Comparison of ENCODE assay signal across 8 cellular contexts in genomic region chr15:33194237-33194636, GRCh38. TPM values are rescaled to one million over a fixed set of nuclear protein-coding genes. Genes with fewer than 3 reads are reported as not detected.
A peak's percentile ranks its signal among the peaks of the same experiment; 100 is the strongest.
DNase-seq lines count a peak whose midpoint lies in the region; ATAC-seq, FAIRE-seq and TF ChIP-seq lines count a peak whose summit lies in the region.

No MANE protein-coding gene starts in this region.

- no peak overlapping the region for H3K27ac Mint-ChIP-seq in neural crest cell (ENCODE audit: unreplicated experiment)

- H3K36me3 Mint-ChIP-seq in neural crest cell (ENCODE audit: low read depth), result no peaks in the 10 kb centered on the region

- H3K4me1 Mint-ChIP-seq in neural crest cell, result peaks cover 12% of the 10 kb centered on the region

- ATAC-seq in HG03469 (IDR thresholded peaks at IDR 0.05; ENCODE audit: unreplicated experiment) (no peak), HG03457 (IDR thresholded peaks at IDR 0.05; ENCODE audit: unreplicated experiment) (no peak)

- H3K27me3 ChIP-seq in BJ (ENCODE audit: control insufficient read depth, insufficient read depth, low read length) (peaks cover 7% of the 10 kb centered on the region), MG63 (peaks cover 5% of the 10 kb centered on the region; the same call in 1 of the 2 replicates)

- TF ChIP-seq CTCF in BJ (IDR thresholded peaks at IDR 0.05; ENCODE audit: insufficient read depth, low read depth, low read length) (no peak), neural crest cell (conservative IDR thresholded peaks at IDR 0.05) (no peak)

- FAIRE-seq in urothelium cell line (lab: Jason Lieb, UNC), result no peak

- H3K9me3 ChIP-seq in MG63, result no peaks in the 10 kb centered on the region

- no peaks in the 10 kb centered on the region for H3K9me3 Mint-ChIP-seq in neural crest cell

- no peaks in the 10 kb centered on the region for H3K36me3 ChIP-seq in BJ (ENCODE audit: control insufficient read depth, insufficient read depth, low read length)
- no peaks in the 10 kb centered on the region for H3K36me3 ChIP-seq in MG63

- DNase-seq in BJ (ENCODE audit: low read depth) (no peak), MG63 (no peak), ecto neural progenitor cell (ENCODE audit: low spot score) (peak; percentile 75), neural crest cell (ENCODE audit: low read depth, low spot score) (no peak), urothelium cell line (ENCODE audit: low spot score) (no peak), EL (no peak)

- POLR2A ChIA-PET in BJ (lab: Charles Lee), result no interaction called here

- H3K27me3 Mint-ChIP-seq in neural crest cell (ENCODE audit: low read depth), result peaks cover 25% of the 10 kb centered on the region

- H3K4me3 ChIP-seq in BJ (ENCODE audit: low read depth, low read length) (peak overlapping the region; percentile 45), MG63 (peak overlapping the region; percentile 44)

- CTCF ChIA-PET in BJ (lab: Yijun Ruan, JAX), result no interaction called here

- H3K4me3 Mint-ChIP-seq in neural crest cell, result peak overlapping the region; percentile 82

RNA-seq across cellular contexts. Expression of gene FMN1, which starts 0.3 kb away (rescaled TPM):
- polyA plus RNA-seq in BJ (2011; rRNA removed), result 2.6 and 3.5 TPM in 2 replicates
- polyA minus RNA-seq in BJ (2011; rRNA and poly(A)+ RNA removed), result 6.1 and 9.8 TPM in 2 replicates
- total RNA-seq in MG63 (2014; rRNA removed; shearing (Covaris generic); ENCODE audit: low replicate concordance), result 0.25 and 9.0 TPM in 2 replicates
- total RNA-seq in neural crest cell, result 0.09 and 0.70 TPM in 2 replicates
